In genomic region chr1:87495147-87495546, GRCh38 we compare ENCODE assay signal across 23 cellular contexts.
DNase-seq lines count a peak whose midpoint lies in the region; ATAC-seq and TF ChIP-seq lines count a peak whose summit lies in the region.
"Had no signal": no experiment of that assay in that cellular context is flagged by ENCODE, and none has a peak within 500 bp of the region (broad histone marks: within the 10 kb centered on the region; RNA-seq: fewer than 3 reads in every experiment).

No MANE protein-coding gene starts in this region.

- H4K20me1 ChIP-seq in Karpas-422 (ENCODE audit: insufficient read depth, low read depth, low read length) (no peaks in the 10 kb centered on the region), OCI-LY1 (ENCODE audit: insufficient read depth, low read length) (no peaks in the 10 kb centered on the region)
- H4K20me1 ChIP-seq: BLaER1 had no signal

- H2AFZ ChIP-seq in Karpas-422 (ENCODE audit: low read length), result no peak overlapping the region
- no peak overlapping the region for H2AFZ ChIP-seq in OCI-LY1 (ENCODE audit: low read length)

- H3K27ac ChIP-seq in Karpas-422 (ENCODE audit: low read length), result no peak overlapping the region
- H3K27ac ChIP-seq in OCI-LY1 (ENCODE audit: low read depth, low read length, poor library complexity, severe bottlenecking), result no peak overlapping the region
- H3K27ac ChIP-seq: BLaER1, esophagus squamous epithelium had no signal

- TF ChIP-seq POLR2A in erythroblast (IDR thresholded peaks at IDR 0.05; ENCODE audit: low read length), result no peak

- H3K9ac ChIP-seq in Karpas-422 (ENCODE audit: low read length) (no peak overlapping the region), OCI-LY1 (ENCODE audit: low read length) (no peak overlapping the region)
- H3K9ac ChIP-seq: BLaER1 had no signal

- no peaks in the 10 kb centered on the region for H3K79me2 ChIP-seq in Karpas-422 (ENCODE audit: low read length)
- H3K79me2 ChIP-seq in OCI-LY1 (ENCODE audit: insufficient read depth, low read length), result no peaks in the 10 kb centered on the region

- H3K4me2 ChIP-seq in Karpas-422 (ENCODE audit: low read depth, low read length, poor library complexity, severe bottlenecking), result no peak overlapping the region
- H3K4me2 ChIP-seq in OCI-LY1 (ENCODE audit: low read length), result no peak overlapping the region
- H3K4me2 ChIP-seq: BLaER1 had no signal

- no peaks in the 10 kb centered on the region for H3K4me1 ChIP-seq in Karpas-422 (ENCODE audit: low read length)
- peaks cover 35% of the 10 kb centered on the region for H3K4me1 ChIP-seq in OCI-LY1 (ENCODE audit: insufficient read depth, low read length, severe bottlenecking)
- H3K4me1 ChIP-seq: BLaER1 had no signal

- H3K27me3 ChIP-seq in GM06990 (replicated peaks; ENCODE audit: control insufficient read depth, insufficient read depth, low read length) (no peaks in the 10 kb centered on the region; the same call in 1 of the 2 replicates), Karpas-422 (ENCODE audit: low read length) (no peaks in the 10 kb centered on the region), OCI-LY1 (ENCODE audit: insufficient read depth, low read length) (no peaks in the 10 kb centered on the region)
- H3K27me3 ChIP-seq: BLaER1, esophagus squamous epithelium had no signal

- H3K36me3 ChIP-seq in GM06990 (ENCODE audit: control insufficient read depth, insufficient read depth, low read length) (no peaks in the 10 kb centered on the region), Karpas-422 (ENCODE audit: insufficient read depth, low read length) (no peaks in the 10 kb centered on the region), OCI-LY1 (ENCODE audit: insufficient read depth, low read length) (no peaks in the 10 kb centered on the region)
- H3K36me3 ChIP-seq: BLaER1, esophagus squamous epithelium had no signal

- no peak for ATAC-seq in GM21619 (IDR thresholded peaks at IDR 0.05; ENCODE audit: unreplicated experiment)
- no peak for ATAC-seq in HG03571 (IDR thresholded peaks at IDR 0.05; ENCODE audit: unreplicated experiment)
- ATAC-seq: HCT116 had no signal

- DNase-seq in GM06990 (ENCODE audit: extremely low read depth, insufficient read length) (peak; percentile 3), Karpas-422 (peak; percentile 76), erythroblast (lab: John Stamatoyannopoulos, UW) (peak; percentile 9 to 31), NCI-H774 (lab: John Stamatoyannopoulos, UW) (no peak)
- no peak for DNase-seq in activated CD4-positive, alpha-beta T cell treated with anti-CD3 and anti-CD28 coated beads for 1 hour
- DNase-seq: activated CD4-positive, alpha-beta T cell treated with anti-CD3 and anti-CD28 coated beads for 4 hours; activated effector memory CD4-positive, alpha-beta T cell treated with anti-CD3 and anti-CD28 coated beads, Interleukin-2, amount 50 U/mL, for 16 hours; activated naive CD8-positive, alpha-beta T cell treated with anti-CD3 and anti-CD28 coated beads, Interleukin-2, amount 10 ng/mL, durations not matched to agents 7 days and 5 days; activated T-cell treated with anti-CD3 and anti-CD28 coated beads for 4 hours; caudate nucleus; DMS79; esophagus squamous epithelium; NCI-H1436; NCI-H2081 treated with DMSO at 0.1 percent for 48 hours; NCI-H226; NCI-H82; small intestine; stimulated activated CD4-positive, alpha-beta T cell treated with anti-CD3 and anti-CD28 coated beads, Interleukin-1b, Interleukin-23, amount 100 ng/mL, for 48 hours had no signal

- H3K9me2 ChIP-seq in Karpas-422 (replicated peaks; ENCODE audit: insufficient read depth, low read length) (no peaks in the 10 kb centered on the region), OCI-LY1 (ENCODE audit: low read depth, low read length) (no peaks in the 10 kb centered on the region)

- H3K9me3 ChIP-seq in Karpas-422 (ENCODE audit: low read length) (no peaks in the 10 kb centered on the region), OCI-LY1 (ENCODE audit: low read length) (no peaks in the 10 kb centered on the region)
- H3K9me3 ChIP-seq: BLaER1, esophagus squamous epithelium had no signal

- H3F3A ChIP-seq in OCI-LY1 (ENCODE audit: insufficient read depth, low read length), result no peaks in the 10 kb centered on the region

- H3K4me3 ChIP-seq in GM06990 (replicated peaks; ENCODE audit: low read depth, low read length) (no peak overlapping the region), Karpas-422 (ENCODE audit: low read length) (no peak overlapping the region), OCI-LY1 (ENCODE audit: low read depth, low read length, poor library complexity, severe bottlenecking) (no peak overlapping the region)
- H3K4me3 ChIP-seq: BLaER1, esophagus squamous epithelium had no signal

- no peak for TF ChIP-seq CTCF in GM06990 (IDR thresholded peaks at IDR 0.05; ENCODE audit: insufficient read depth, low read length, poor library complexity, severe bottlenecking)
- TF ChIP-seq CTCF in OCI-LY1 (IDR thresholded peaks at IDR 0.05; ENCODE audit: low read length), result peak; percentile 57

Comparison
In these comparisons a context has a peak if more than half of its experiments do, and no peak if none do; other contexts are left out.
1. DNase-seq: peak in GM06990 (single experiment), Karpas-422 (single experiment) and erythroblast (2 of 2); none in NCI-H774 (single experiment) and activated CD4-positive, alpha-beta T cell treated with anti-CD3 and anti-CD28 coated beads for 1 hour (single experiment).